8 cellular contexts compared by ENCODE assay signal in genomic region chr4:123418486-123418931, GRCh38. TPM values are rescaled to one million over a fixed set of nuclear protein-coding genes. Genes with fewer than 3 reads are reported as not detected.
DNase-seq lines count a peak whose midpoint lies in the region; ATAC-seq and TF ChIP-seq lines count a peak whose summit lies in the region.

No MANE protein-coding gene starts in this region.

- no peaks in the 10 kb centered on the region for H3K9me3 ChIP-seq in MG63
- no peaks in the 10 kb centered on the region for H3K9me3 ChIP-seq in esophagus squamous epithelium
- H3K9me3 ChIP-seq in neutrophil: no peaks in the 10 kb centered on the region

- TF ChIP-seq CTCF in HFFc6 (IDR thresholded peaks at IDR 0.05) (no peak), esophagus squamous epithelium (IDR thresholded peaks at IDR 0.05) (no peak), neutrophil (IDR thresholded peaks at IDR 0.05) (no peak)

- H3K36me3 Mint-ChIP-seq in HFFc6 (ENCODE audit: low read depth): no peaks in the 10 kb centered on the region

- H3K27ac ChIP-seq in esophagus squamous epithelium (peak overlapping the region in 3 of 4 donors; percentile 17 to 60 (median 33)), neutrophil (peak overlapping the region; percentile 17)

- H3K27ac Mint-ChIP-seq in HFFc6: peak overlapping the region; percentile 87

- in situ Hi-C loops in SK-MEL-5 (cut with HindIII; ENCODE audit: low pct_unique_long_range_greater_than_20kb, low sequenced_read_pairs): no loop called here

- H3K9me3 Mint-ChIP-seq in HFFc6: no peaks in the 10 kb centered on the region

- H3K36me3 ChIP-seq in MG63 (no peaks in the 10 kb centered on the region), esophagus squamous epithelium (no peaks in the 10 kb centered on the region), neutrophil (no peaks in the 10 kb centered on the region)

- TF ChIP-seq POLR2A in esophagus squamous epithelium (IDR thresholded peaks at IDR 0.05): no peak

- peaks cover 49% of the 10 kb centered on the region for H3K4me1 Mint-ChIP-seq in HFFc6 (ENCODE audit: low read depth)

- no peaks in the 10 kb centered on the region for H3K27me3 ChIP-seq in MG63
- H3K27me3 ChIP-seq in esophagus squamous epithelium: no peaks in the 10 kb centered on the region
- H3K27me3 ChIP-seq in neutrophil: no peaks in the 10 kb centered on the region

- H3K4me1 ChIP-seq in esophagus squamous epithelium (peaks cover 0 to 35% (median 0%) of the 10 kb centered on the region in 3 donors), neutrophil (ENCODE audit: control insufficient read depth in 1 of 2, insufficient read depth in 1 of 2, low read depth in 1 of 2, low read length in 1 of 2) (peaks cover 37 to 39% of the 10 kb centered on the region in 2 experiments)

- intact Hi-C loops in esophagus squamous epithelium (cut with DNase I): no loop called here

- peak; percentile 85 for ATAC-seq in GM18502 (IDR thresholded peaks at IDR 0.05; ENCODE audit: poor library complexity, unreplicated experiment)

- H3K27me3 Mint-ChIP-seq in HFFc6 (ENCODE audit: insufficient read depth): peaks cover 2% of the 10 kb centered on the region; the same call in 1 of the 2 replicates

- 11 to 28% methylated on average over 1 of the region's 1 CpG for WGBS in esophagus squamous epithelium, 2 donors

- peak overlapping the region; percentile 81 for H3K4me3 Mint-ChIP-seq in HFFc6

- DNase-seq in HFFc6 (peak; percentile 85), MG63 (peak; percentile 64), SK-MEL-5 (ENCODE audit: low read depth, low spot score) (peak; percentile 94), esophagus squamous epithelium (lab: John Stamatoyannopoulos, UW) (no peak), C1 segment of cervical spinal cord (lab: John Stamatoyannopoulos, UW) (no peak)
- no peak for DNase-seq in stimulated activated naive CD4-positive, alpha-beta T cell treated with Interleukin-2 at 50 U/mL for 16 hours (lab: John Stamatoyannopoulos, UW)

- H3K4me3 ChIP-seq in MG63 (no peak overlapping the region), esophagus squamous epithelium (no peak overlapping the region), neutrophil (ENCODE audit: low read depth in 1 of 2, low read length in 1 of 2) (no peak overlapping the region)

RNA-seq across cellular contexts. Expression of gene SPRY1, which starts 21.9 kb away (rescaled TPM):
- 1 to 10 TPM in 2 of 6 experiments, under 1 TPM in 4; 0.41 to 1.6 (median 0.56) TPM for total RNA-seq in HFFc6 (2021; fragmentation: NEBNext Ultra II Directional; extraction: Animal tissue kit (Norgen Biotek cat#: 25700))
- total RNA-seq in MG63 (2014; rRNA removed; shearing (Covaris generic); ENCODE audit: low replicate concordance): 1.9 and 2.0 TPM in 2 replicates
- 49.9 and 59.2 TPM in 2 replicates for total RNA-seq in SK-MEL-5 (2014; rRNA removed; shearing (Covaris generic))
- polyA plus RNA-seq in SK-MEL-5 (2015; cell fraction: cytosol; rRNA removed): 114 and 158 TPM in 2 replicates
- 145 and 146 TPM in 2 replicates for polyA plus RNA-seq in SK-MEL-5 (2015; cell fraction: nucleus; rRNA removed)
- total RNA-seq in esophagus squamous epithelium: 10 to 100 TPM; 14.2 to 60.3 (median 23.2) TPM

Comparison
In these comparisons a context has a peak if more than half of its experiments do, and no peak if none do; other contexts are left out.
1. DNase-seq: peak in HFFc6 (single experiment), MG63 (single experiment) and SK-MEL-5 (single experiment); none in esophagus squamous epithelium (single experiment), stimulated activated naive CD4-positive, alpha-beta T cell treated with Interleukin-2 at 50 U/mL for 16 hours (single experiment) and C1 segment of cervical spinal cord (0 of 14).